8 cellular contexts compared by ENCODE assay signal in genomic region chr19:50330365-50331078, GRCh38. TPM values are rescaled to one million over a fixed set of nuclear protein-coding genes. Genes with fewer than 3 reads are reported as not detected.
A peak's percentile ranks its signal among the peaks of the same experiment; 100 is the strongest.
DNase-seq lines count a peak whose midpoint lies in the region; ATAC-seq and TF ChIP-seq lines count a peak whose summit lies in the region.

No MANE protein-coding gene starts in this region.

- peak overlapping the region; percentile 82 for H2AFZ ChIP-seq in neuronal stem cell (ENCODE audit: low read length)

- TF ChIP-seq CTCF in gastroesophageal sphincter (IDR thresholded peaks at IDR 0.05): no peak

- TF ChIP-seq POLR2A in gastroesophageal sphincter (IDR thresholded peaks at IDR 0.05): no peak

- H3K36me3 ChIP-seq in gastroesophageal sphincter (no peaks in the 10 kb centered on the region), neuronal stem cell (replicated peaks in 1 of 2; ENCODE audit: control insufficient read depth in 2 of 2, insufficient read depth in 2 of 2, low read length in 2 of 2) (peaks cover 0 to 9% of the 10 kb centered on the region in 2 donors)

- H3K4me2 ChIP-seq in neuronal stem cell (ENCODE audit: insufficient read depth, low read length, poor library complexity, severe bottlenecking): peak overlapping the region; percentile 95

- peaks cover 85% of the 10 kb centered on the region for H3K4me1 Mint-ChIP-seq in stimulated activated naive CD8-positive, alpha-beta T cell treated with anti-CD3 and anti-CD28 coated beads, Interleukin-15, amount 100 ng/mL, for 72 hours

- 2 to 4% methylated on average over 10 to 32 of the region's 48 CpGs for WGBS in gastroesophageal sphincter (ENCODE audit: low coverage in 1 of 2), 2 donors
- WGBS in neuronal stem cell (ENCODE audit: extremely low coverage in 2 of 2, insufficient read length in 2 of 2, insufficient replicate concordance in 1 of 2), 2 donors: no CpG with 5 or more reads among the region's 48 CpGs

- TF ChIP-seq EP300 in gastroesophageal sphincter (IDR thresholded peaks at IDR 0.05): no peak

- peak overlapping the region; percentile 95 for H2BK5ac ChIP-seq in neuronal stem cell (ENCODE audit: low read length)

- H4K8ac ChIP-seq in neuronal stem cell (ENCODE audit: low read depth, low read length): no peak overlapping the region

- H3K27ac ChIP-seq in gastroesophageal sphincter (peak overlapping the region in 3 of 4 donors; percentile 78 to 83 (median 80)), neuronal stem cell (replicated peaks; ENCODE audit: low read length) (peak overlapping the region; percentile 95)

- H2AK5ac ChIP-seq in neuronal stem cell (ENCODE audit: low read depth, low read length): no peak overlapping the region

- no peak overlapping the region for H2BK12ac ChIP-seq in neuronal stem cell (ENCODE audit: low read length)

- H3K4me3 Mint-ChIP-seq in stimulated activated naive CD8-positive, alpha-beta T cell treated with anti-CD3 and anti-CD28 coated beads, Interleukin-15, amount 100 ng/mL, for 72 hours: peak overlapping the region; percentile 76 to 84

- H3K27ac Mint-ChIP-seq in stimulated activated naive CD8-positive, alpha-beta T cell treated with anti-CD3 and anti-CD28 coated beads, Interleukin-15, amount 100 ng/mL, for 72 hours: peak overlapping the region in 1 of 2 donors; percentile 55

- H2BK120ac ChIP-seq in neuronal stem cell (ENCODE audit: low read depth, low read length): no peak overlapping the region

- H3K27me3 Mint-ChIP-seq in stimulated activated naive CD8-positive, alpha-beta T cell treated with anti-CD3 and anti-CD28 coated beads, Interleukin-15, amount 100 ng/mL, for 72 hours: peaks cover 75% of the 10 kb centered on the region

- H3K4me3 ChIP-seq in gastroesophageal sphincter (peak overlapping the region; percentile 1 to 45), neuronal stem cell (ENCODE audit: low read length in 2 of 2) (peak overlapping the region; percentile 76 to 85)

- peaks cover 5% of the 10 kb centered on the region for H3K79me1 ChIP-seq in neuronal stem cell (ENCODE audit: low read depth, low read length)

- DNase-seq in GM03348 (ENCODE audit: low spot score) (peak; percentile 71), NOMO-1 treated with DMSO at 0.1 percent for 48 hours (lab: John Stamatoyannopoulos, UW; ENCODE audit: unreplicated experiment) (peak; percentile 82), neuronal stem cell (ENCODE audit: low spot score) (peak; percentile 95)
- DNase-seq in activated T-cell treated with anti-CD3 and anti-CD28 coated beads, Interleukin-2, amount 50 U/mL, for 1 hour: peak; percentile 75
- peak; percentile 89 to 90 for DNase-seq in stimulated activated naive CD8-positive, alpha-beta T cell treated with anti-CD3 and anti-CD28 coated beads, Interleukin-15, amount 100 ng/mL, for 72 hours

- no peak overlapping the region for H3K14ac ChIP-seq in neuronal stem cell (ENCODE audit: low read length)

- H4K91ac ChIP-seq in neuronal stem cell (ENCODE audit: low read depth, low read length, poor library complexity): no peak overlapping the region

- peak overlapping the region; percentile 22 for H3K9ac ChIP-seq in neuronal stem cell (ENCODE audit: low read depth, low read length, poor library complexity)

- H3K4me1 ChIP-seq in gastroesophageal sphincter: peaks cover 0 to 81% (median 25%) of the 10 kb centered on the region in 3 donors
- H3K4me1 ChIP-seq in neuronal stem cell (ENCODE audit: control insufficient read depth in 2 of 2, insufficient read depth in 1 of 2, low read depth in 1 of 2, low read length in 2 of 2): peaks cover 3 to 12% of the 10 kb centered on the region in 2 donors

- no peak overlapping the region for H3K23ac ChIP-seq in neuronal stem cell (ENCODE audit: low read depth, low read length, poor library complexity)

- no peak overlapping the region for H3K4ac ChIP-seq in neuronal stem cell (ENCODE audit: low read length)

- peaks cover 10 to 14% of the 10 kb centered on the region in 2 donors for H3K9me3 Mint-ChIP-seq in stimulated activated naive CD8-positive, alpha-beta T cell treated with anti-CD3 and anti-CD28 coated beads, Interleukin-15, amount 100 ng/mL, for 72 hours

- H2BK15ac ChIP-seq in neuronal stem cell (ENCODE audit: low read length): no peak overlapping the region

- H3K9me3 ChIP-seq in gastroesophageal sphincter (no peaks in the 10 kb centered on the region), neuronal stem cell (replicated peaks in 1 of 2; ENCODE audit: control insufficient read depth in 2 of 2, insufficient read depth in 1 of 2, low read depth in 1 of 2, low read length in 2 of 2) (peaks cover 0 to 5% of the 10 kb centered on the region in 2 donors)

- ATAC-seq in HG03571 (IDR thresholded peaks at IDR 0.05; ENCODE audit: unreplicated experiment) (peak; percentile 32), gastroesophageal sphincter (peak; percentile 30), HG02623 (IDR thresholded peaks at IDR 0.05; ENCODE audit: unreplicated experiment) (no peak)
- ATAC-seq in stimulated activated naive CD8-positive, alpha-beta T cell treated with anti-CD3 and anti-CD28 coated beads, Interleukin-15, amount 100 ng/mL, for 72 hours: peak; percentile 65

- peak overlapping the region; percentile 77 for H3K18ac ChIP-seq in neuronal stem cell (ENCODE audit: low read length)

- H3K27me3 ChIP-seq in gastroesophageal sphincter (peaks cover 95% of the 10 kb centered on the region), neuronal stem cell (ENCODE audit: control insufficient read depth in 3 of 3, insufficient read depth in 3 of 3, low read depth in 1 of 3, low read length in 3 of 3) (peaks cover 5 to 26% (median 24%) of the 10 kb centered on the region in 3 experiments)

RNA-seq across cellular contexts. Expression of gene KCNC3, which starts 1.3 kb away (rescaled TPM):
- total RNA-seq in gastroesophageal sphincter: under 1 TPM in 3 of 4 donors, not detected in 1; 0.16 to 0.67 (median 0.58) TPM
- polyA plus RNA-seq in neuronal stem cell (2013, experiment 1 of 2): 6.8 TPM
- polyA plus RNA-seq in neuronal stem cell (2013, experiment 2 of 2): 6.9 TPM

RNA-seq across cellular contexts. Expression of gene NAPSA, which starts 34.9 kb away (rescaled TPM):
- total RNA-seq in gastroesophageal sphincter: 1 to 10 TPM in 1 of 4 donors, not detected in 3; 1.0 TPM
- polyA plus RNA-seq in neuronal stem cell (2013, experiment 1 of 2): 0.84 TPM
- 0.72 TPM for polyA plus RNA-seq in neuronal stem cell (2013, experiment 2 of 2)

RNA-seq across cellular contexts. Expression of gene NR1H2, which starts 45.7 kb away (rescaled TPM):
- 100 to 1,000 TPM; 138 to 191 (median 145) TPM for total RNA-seq in gastroesophageal sphincter
- polyA plus RNA-seq in neuronal stem cell (2013, experiment 1 of 2): 15.5 TPM
- 15.1 TPM for polyA plus RNA-seq in neuronal stem cell (2013, experiment 2 of 2)

RNA-seq across cellular contexts. Expression of gene POLD1, which starts 53.6 kb away (rescaled TPM):
- 10 to 100 TPM in 2 of 4 donors, 1 to 10 TPM in 2; 7.2 to 13.7 (median 10.3) TPM for total RNA-seq in gastroesophageal sphincter
- polyA plus RNA-seq in neuronal stem cell (2013, experiment 1 of 2): 60.2 TPM
- 61.7 TPM for polyA plus RNA-seq in neuronal stem cell (2013, experiment 2 of 2)
